ENCODE assay signal across 23 cellular contexts in genomic region chr6:99285881-99286280, GRCh38.
"Had no signal": no experiment of that assay in that cellular context is flagged by ENCODE, and none has a peak within 500 bp of the region (broad histone marks: within the 10 kb centered on the region; RNA-seq: fewer than 3 reads in every experiment).

No MANE protein-coding gene starts in this region.

- H3K4me1 ChIP-seq: breast epithelium had no signal

- H3K27me3 ChIP-seq: breast epithelium had no signal

- H3K36me3 ChIP-seq: breast epithelium had no signal

- H3K4me3 ChIP-seq: breast epithelium, K562, SK-N-MC had no signal

- H3K27ac ChIP-seq: breast epithelium, SK-N-MC, VCaP had no signal

- DNase-seq: activated CD4-positive, alpha-beta T cell treated with anti-CD3 and anti-CD28 coated beads, Interleukin-2, amount 50 U/mL, for 1 hour; activated CD4-positive, CD25-positive, alpha-beta regulatory T cell; activated CD8-positive, alpha-beta T cell treated with anti-CD3 and anti-CD28 coated beads for 36 hours; activated effector memory CD4-positive, alpha-beta T cell treated with Interleukin-2 at 50 U/mL for 16 hours; activated naive CD4-positive, alpha-beta T cell; activated T-cell treated with anti-CD3 and anti-CD28 coated beads, Interleukin-2, amount 50 U/mL, for 24 hours; aorta; central memory CD4-positive, alpha-beta T cell; Karpas-422; NCI-H1048; NCI-H1417; NCI-H1694; NCI-H2081; NCI-H446; NCI-H524; SIG-M5; T-cell; T-helper 2 cell; T1000 had no signal

- ATAC-seq: activated CD8-positive, alpha-beta T cell treated with anti-CD3 and anti-CD28 coated beads for 36 hours; K562; T-cell had no signal

- H3K9me3 ChIP-seq: breast epithelium had no signal
